9 cellular contexts compared by ENCODE assay signal in genomic region chr11:109421981-109422590, GRCh38. TPM values are rescaled to one million over a fixed set of nuclear protein-coding genes. Genes with fewer than 3 reads are reported as not detected.
DNase-seq lines count a peak whose midpoint lies in the region; ATAC-seq, FAIRE-seq and TF ChIP-seq lines count a peak whose summit lies in the region.
"Had no signal": no experiment of that assay in that cellular context is flagged by ENCODE, and none has a peak within 500 bp of the region (broad histone marks: within the 10 kb centered on the region; RNA-seq: fewer than 3 reads in every experiment).

TSS of gene C11orf87 (plus strand) at chr11:109422190. CDS start at chr11:109423634, 1,444 bp downstream.

- H3K9me3 ChIP-seq in breast epithelium (no peaks in the 10 kb centered on the region), thoracic aorta (no peaks in the 10 kb centered on the region), small intestine (ENCODE audit: control insufficient read depth, low read depth) (no peaks in the 10 kb centered on the region)

- peak; percentile 23 to 85 (median 84) for DNase-seq in NCI-H1417 (lab: John Stamatoyannopoulos, UW)
- no peak for DNase-seq in NCI-H1417 treated with DMSO at 0.1 percent for 48 hours (lab: John Stamatoyannopoulos, UW)
- DNase-seq in breast epithelium (ENCODE audit: low spot score in 2 of 2), result no peak
- DNase-seq in iPS-NIHi7 (ENCODE audit: extremely low spot score), result peak; percentile 71
- DNase-seq in thoracic aorta (ENCODE audit: low spot score), result no peak
- DNase-seq in small intestine, result no peak

- H3K27ac ChIP-seq in breast epithelium (no peak within 1 kb of the TSS), thoracic aorta (no peak within 1 kb of the TSS), small intestine (ENCODE audit: low read depth in 1 of 2, low read length in 1 of 2) (no peak within 1 kb of the TSS)

- H3K36me3 ChIP-seq in breast epithelium (no peaks in the 10 kb centered on the region), thoracic aorta (no peaks in the 10 kb centered on the region), small intestine (ENCODE audit: control insufficient read depth in 2 of 2, insufficient read depth in 2 of 2, low read length in 2 of 2) (no peaks in the 10 kb centered on the region)

- TF ChIP-seq CTCF in breast epithelium (IDR thresholded peaks at IDR 0.05) (no peak), thoracic aorta (IDR thresholded peaks at IDR 0.05) (no peak)

- no peak for TF ChIP-seq POLR2A in breast epithelium (IDR thresholded peaks at IDR 0.05)

- FAIRE-seq in small intestine (lab: Jason Lieb, UNC), result no peak
- FAIRE-seq: TTC549 had no signal

- H3K4me1 ChIP-seq in breast epithelium, result peaks cover 0 to 8% of the 10 kb centered on the region in 2 donors
- H3K4me1 ChIP-seq in thoracic aorta (ENCODE audit: control insufficient read depth in 1 of 2, low read depth in 2 of 2), result peaks cover 8 to 21% of the 10 kb centered on the region in 2 donors
- no peaks in the 10 kb centered on the region for H3K4me1 ChIP-seq in small intestine (ENCODE audit: control insufficient read depth in 2 of 2, insufficient read depth in 1 of 2, low read depth in 1 of 2, low read length in 1 of 2)

- intact Hi-C loops in breast epithelium (cut with DNase I; ENCODE audit: low total_unique reads), result no loop called here

- ATAC-seq in thoracic aorta (ENCODE audit: insufficient number of reproducible peaks, low FRiP score, low read depth) (no peak), HG03159 (IDR thresholded peaks at IDR 0.05; ENCODE audit: unreplicated experiment) (no peak), GM21825 (IDR thresholded peaks at IDR 0.05; ENCODE audit: unreplicated experiment) (no peak)

- H3K4me3 ChIP-seq in breast epithelium (peak within 1 kb of the TSS; percentile 20 to 56 (median 30)), thoracic aorta (peak within 1 kb of the TSS; percentile 63), small intestine (ENCODE audit: low read depth in 1 of 2, low read length in 2 of 2) (no peak within 1 kb of the TSS)

- WGBS in small intestine, 3 donors, result 3 to 15% (median 12%) methylated on average over 30 to 44 of the region's 44 CpGs

- H3K27me3 ChIP-seq in breast epithelium, result peaks cover 0 to 34% of the 10 kb centered on the region in 2 donors
- no peaks in the 10 kb centered on the region for H3K27me3 ChIP-seq in thoracic aorta (replicated peaks; ENCODE audit: insufficient read depth)
- peaks cover 0 to 22% of the 10 kb centered on the region in 2 donors for H3K27me3 ChIP-seq in small intestine (ENCODE audit: control insufficient read depth in 2 of 2, insufficient read depth in 2 of 2, low read length in 2 of 2)

RNA-seq across cellular contexts. Expression of gene C11orf87, which starts in this region (rescaled TPM):
- under 1 TPM in 1 of 3 donors, not detected in 2; under 0.01 TPM for total RNA-seq in breast epithelium
- not detected for total RNA-seq in thoracic aorta
- under 1 TPM in 1 of 3 donors, not detected in 2; 0.01 TPM for polyA plus RNA-seq in small intestine

Comparison
In these comparisons a context has a peak if more than half of its experiments do, and no peak if none do; other contexts are left out.
1. DNase-seq: peak in NCI-H1417 (3 of 3) and iPS-NIHi7 (single experiment); none in NCI-H1417 treated with DMSO at 0.1 percent for 48 hours (single experiment), breast epithelium (0 of 2), thoracic aorta (single experiment) and small intestine (single experiment).
2. H3K4me3 ChIP-seq: peak in breast epithelium (3 of 3) and thoracic aorta (single experiment); none in small intestine (0 of 2).